In the genomic region with DNA sequence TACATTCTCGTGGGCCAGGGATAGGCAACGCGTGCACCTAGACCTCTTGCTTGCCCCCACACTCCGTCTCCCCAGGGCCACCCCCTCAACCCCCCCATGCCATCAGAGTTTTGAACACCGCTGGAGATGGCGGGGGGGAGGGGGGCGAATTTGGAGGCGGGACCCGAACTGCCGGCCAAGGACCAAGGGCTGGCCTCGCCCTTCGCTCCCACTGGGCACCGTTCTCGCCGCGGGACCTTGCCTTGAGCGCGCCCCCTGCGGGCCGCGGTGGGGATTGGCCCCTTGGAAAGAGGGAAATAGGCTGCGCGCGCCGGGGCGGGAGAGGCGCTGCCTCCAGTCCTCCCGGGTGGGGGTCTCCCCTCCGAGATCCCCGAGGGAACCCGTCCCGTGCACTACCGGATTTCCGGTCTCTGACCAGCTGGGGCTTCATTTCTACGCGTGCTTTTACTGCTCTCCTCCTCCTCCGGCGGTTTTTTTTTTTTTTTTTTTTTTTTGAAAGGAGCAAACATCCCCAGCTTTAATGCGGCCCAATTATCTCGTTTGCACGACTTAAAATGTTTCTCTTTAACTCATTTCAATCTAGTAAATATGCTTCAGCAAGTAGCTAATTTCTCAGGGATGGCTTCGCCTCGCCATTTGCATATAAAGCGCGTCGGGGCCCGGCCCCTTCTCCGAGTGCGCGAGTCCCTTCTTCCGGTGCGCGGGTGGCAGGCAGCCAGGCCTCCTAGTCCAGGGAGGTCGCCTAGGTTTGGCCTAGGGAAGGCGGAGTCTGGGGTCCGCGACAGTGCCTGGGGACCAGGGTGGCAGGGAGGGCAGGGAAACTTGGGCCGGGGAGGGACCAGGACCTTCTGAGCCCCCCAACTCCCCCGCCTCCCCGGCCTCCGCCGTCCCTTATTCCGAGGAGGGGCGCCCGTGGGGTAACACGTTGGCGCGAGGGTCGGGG, we compare ENCODE assay signal across 8 cellular contexts. TPM values are rescaled to one million over a fixed set of nuclear protein-coding genes. Genes with fewer than 3 reads are reported as not detected.
DNase-seq lines count a peak whose midpoint lies in the region; ATAC-seq, FAIRE-seq and TF ChIP-seq lines count a peak whose summit lies in the region.

No MANE protein-coding gene starts in this region.

- DNase-seq in ACHN (peak; percentile 90), NCI-H526 treated with DMSO at 0.1 percent for 48 hours (lab: John Stamatoyannopoulos, UW) (peak; percentile 45), K562 (ENCODE audit: extremely low read depth in 1 of 4, low spot score in 3 of 4) (peak; percentile 72 to 78 (median 74)), globus pallidus (ENCODE audit: low spot score) (no peak), urothelium cell line (ENCODE audit: low spot score) (no peak)

- TF ChIP-seq CTCF in GM12873 (IDR thresholded peaks at IDR 0.05; ENCODE audit: insufficient read depth, low read depth, low read length, missing control alignments): peak; percentile 61
- TF ChIP-seq CTCF in K562 (IDR thresholded peaks at IDR 0.05 in 2 of 3, conservative IDR thresholded peaks at IDR 0.05 in 1 of 3; ENCODE audit: insufficient read depth in 2 of 3, low read depth in 1 of 3, low read length in 3 of 3): peak; percentile 48 to 86 (median 71); a peak in 5 of 6 replicates

- ATAC-seq in K562: peak; percentile 94

- H2AFZ ChIP-seq in K562 (ENCODE audit: low read depth, low read length): peak overlapping the region; percentile 60

- no peaks in the 10 kb centered on the region for H3K36me3 ChIP-seq in K562 (ENCODE audit: control insufficient read depth, insufficient read depth, low read length)

- BruUV-seq in K562 (replicated peaks; lab: Mats Ljungman, UMichigan): no TSS peak

- intact Hi-C loops in K562 (cut with micrococcal nuclease): no loop called here

- FAIRE-seq in K562 (lab: Jason Lieb, UNC) (peak; percentile 19), urothelium cell line (lab: Jason Lieb, UNC) (no peak)

- TF ChIP-seq RAD21 in K562 (CRISPR knock-in tag; conservative IDR thresholded peaks at IDR 0.05 in 1 of 2, IDR thresholded peaks at IDR 0.05 in 1 of 2): peak in 1 of 2 experiments; percentile 43; a peak in 2 of 4 replicates

- H3K9me1 ChIP-seq in K562 (ENCODE audit: control insufficient read depth, insufficient read depth, low read length): no peaks in the 10 kb centered on the region

- no peaks in the 10 kb centered on the region for H3K79me2 ChIP-seq in K562 (ENCODE audit: control insufficient read depth, insufficient read depth, low read length)

- no peaks in the 10 kb centered on the region for H3K9me3 ChIP-seq in K562 (replicated peaks; ENCODE audit: control insufficient read depth, insufficient read depth, low read depth, low read length)
- no peaks in the 10 kb centered on the region for H3K9me3 ChIP-seq in iPS-18c (ENCODE audit: control insufficient read depth, insufficient read depth, low read length)

- no peak for TF ChIP-seq POLR2A in K562 (conservative IDR thresholded peaks at IDR 0.05)

- in situ Hi-C loops in ACHN (cut with HindIII; ENCODE audit: low pct_ligation_motif_present, low pct_unique_long_range_greater_than_20kb, low sequenced_read_pairs) (loop anchor here (25.0 kb wide), 1 partner anchor 391 kb away; no protein-coding TSS in a partner anchor), K562 (cut with MboI) (loop anchor here (5.0 kb wide), 1 partner anchor 401 kb away; no protein-coding TSS in a partner anchor)

- CTCF ChIA-PET in K562 (lab: Yijun Ruan, JAX; ENCODE audit: low intra/inter-chr PET ratio): interaction anchor here (0.5 to 1.8 kb wide), 4 partner anchors 282 to 412 kb away, joined by 3 to 8 read pairs (median 4); no protein-coding TSS in a partner anchor

- POLR2A ChIA-PET in K562 (lab: Yijun Ruan, JAX): no interaction called here

- no peak overlapping the region for H3K27ac ChIP-seq in K562 (ENCODE audit: extremely low read depth, low read depth, low read length)
- H3K27ac ChIP-seq in skin epidermis: no peak overlapping the region

- H3K9ac ChIP-seq in K562 (ENCODE audit: insufficient read depth in 1 of 2, low read depth in 2 of 2, low read length in 2 of 2): peak overlapping the region in 1 of 2 experiments; percentile 81; a peak in 2 of 4 replicates

- peak overlapping the region; percentile 25 for H3K4me3 ChIP-seq in K562
- H3K4me3 ChIP-seq in iPS-18c (ENCODE audit: insufficient read depth, low read depth, low read length): peak overlapping the region; percentile 47; the same call in 1 of the 2 replicates
- H3K4me3 ChIP-seq in skin epidermis: peak overlapping the region in 6 of 7 experiments; percentile 4 to 18 (median 12)

- 16% methylated on average over 5 of the region's 69 CpGs for WGBS in K562 (ENCODE audit: insufficient coverage, low coverage, missing lambda C conversion rate)

- H3K4me1 ChIP-seq in K562 (replicated peaks in 1 of 2; ENCODE audit: control insufficient read depth in 2 of 2, insufficient read depth in 2 of 2, low read length in 2 of 2): peaks cover 2 to 20% of the 10 kb centered on the region in 2 experiments; a peak in 4 of 5 replicates

- no peaks in the 10 kb centered on the region for H4K20me1 ChIP-seq in K562 (replicated peaks; ENCODE audit: control insufficient read depth, insufficient read depth, low read length)

- H3K4me2 ChIP-seq in K562 (ENCODE audit: insufficient read depth, low read length): peak overlapping the region; percentile 69

- H3K27me3 ChIP-seq in K562 (ENCODE audit: control insufficient read depth in 2 of 2, insufficient read depth in 2 of 2, low read length in 2 of 2): no peaks in the 10 kb centered on the region

- no peak for TF ChIP-seq EP300 in K562 (IDR thresholded peaks at IDR 0.05; ENCODE audit: low read length)

TF ChIP-seq in K562, 482 proteins besides CTCF, POLR2A, EP300 and RAD21 (continues in another document):
- TF ChIP-seq SMARCA4 (IDR thresholded peaks at IDR 0.05) (no peak), NR2F6 (CRISPR knock-in tag; IDR thresholded peaks at IDR 0.05) (no peak), CTBP1 (IDR thresholded peaks at IDR 0.05; ENCODE audit: borderline replicate concordance) (0 out of 2 replicates have a peak, but pooled peaks have one; percentile 9), ZC3H8 (IDR thresholded peaks at IDR 0.05) (no peak), SMC3 (conservative IDR thresholded peaks at IDR 0.05; ENCODE audit: insufficient read depth, low read depth, low read length) (peak; percentile 60), SIN3A (IDR thresholded peaks at IDR 0.05; ENCODE audit: borderline replicate concordance in 2 of 2, control insufficient read depth in 1 of 2, low read depth in 2 of 2, low read length in 2 of 2) (no peak), C11orf30 (IDR thresholded peaks at IDR 0.05; ENCODE audit: low read depth) (no peak)
- TF ChIP-seq, protein P1, sequence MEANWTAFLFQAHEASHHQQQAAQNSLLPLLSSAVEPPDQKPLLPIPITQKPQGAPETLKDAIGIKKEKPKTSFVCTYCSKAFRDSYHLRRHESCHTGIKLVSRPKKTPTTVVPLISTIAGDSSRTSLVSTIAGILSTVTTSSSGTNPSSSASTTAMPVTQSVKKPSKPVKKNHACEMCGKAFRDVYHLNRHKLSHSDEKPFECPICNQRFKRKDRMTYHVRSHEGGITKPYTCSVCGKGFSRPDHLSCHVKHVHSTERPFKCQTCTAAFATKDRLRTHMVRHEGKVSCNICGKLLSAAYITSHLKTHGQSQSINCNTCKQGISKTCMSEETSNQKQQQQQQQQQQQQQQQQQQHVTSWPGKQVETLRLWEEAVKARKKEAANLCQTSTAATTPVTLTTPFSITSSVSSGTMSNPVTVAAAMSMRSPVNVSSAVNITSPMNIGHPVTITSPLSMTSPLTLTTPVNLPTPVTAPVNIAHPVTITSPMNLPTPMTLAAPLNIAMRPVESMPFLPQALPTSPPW (CRISPR knock-in tag; IDR thresholded peaks at IDR 0.05): peak; percentile 41; the same call in 1 of the 2 replicates
- TF ChIP-seq, protein P2, sequence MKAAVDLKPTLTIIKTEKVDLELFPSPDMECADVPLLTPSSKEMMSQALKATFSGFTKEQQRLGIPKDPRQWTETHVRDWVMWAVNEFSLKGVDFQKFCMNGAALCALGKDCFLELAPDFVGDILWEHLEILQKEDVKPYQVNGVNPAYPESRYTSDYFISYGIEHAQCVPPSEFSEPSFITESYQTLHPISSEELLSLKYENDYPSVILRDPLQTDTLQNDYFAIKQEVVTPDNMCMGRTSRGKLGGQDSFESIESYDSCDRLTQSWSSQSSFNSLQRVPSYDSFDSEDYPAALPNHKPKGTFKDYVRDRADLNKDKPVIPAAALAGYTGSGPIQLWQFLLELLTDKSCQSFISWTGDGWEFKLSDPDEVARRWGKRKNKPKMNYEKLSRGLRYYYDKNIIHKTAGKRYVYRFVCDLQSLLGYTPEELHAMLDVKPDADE (conservative IDR thresholded peaks at IDR 0.05; ENCODE audit: control insufficient read depth, low read depth, low read length): no peak

RNA-seq across cellular contexts. Expression of a gene that starts 10.1 kb away (rescaled TPM):
- 0.60 TPM in 1 of 2 replicates, not detected in the other for total RNA-seq in K562 (2011; cell fraction: chromatin; rRNA removed; ENCODE audit: low replicate concordance)
- total RNA-seq in K562 (2011; cell fraction: nucleolus; rRNA removed): 0.26 and 0.67 TPM in 2 replicates
- total RNA-seq in K562 (2011; cell fraction: nucleoplasm; rRNA removed): 0.29 and 0.69 TPM in 2 replicates
- total RNA-seq in K562 (2014; rRNA removed) (0.33 and 0.50 TPM in 2 replicates), K562 (2014; rRNA removed; fragmentation: Illumina TruSeq; extraction: Trizol) (0.25 TPM in 1 of 2 replicates, not detected in the other), K562 (2015; rRNA removed; fragmentation: Illumina TruSeq; extraction: Trizol) (0.36 and 0.49 TPM in 2 replicates), K562 (2021) (0.53 and 0.54 TPM in 2 replicates)
- polyA plus RNA-seq in K562 (2011; rRNA removed) (0.20 TPM in 1 of 2 replicates, not detected in the other), K562 (2014; fragmentation: Illumina TruSeq; extraction: Trizol) (0.16 and 0.19 TPM in 2 replicates), K562 (2014; fragmentation: Nextera tagmentation; extraction: Ambion mirVana) (under 1 TPM in 1 of 2 experiments, not detected in 1; 0.03 TPM), K562 (2014; rRNA removed) (0.28 and 0.47 TPM in 2 replicates)
- polyA plus RNA-seq in K562 (2011; cell fraction: cytosol; rRNA removed): 0.04 and 0.67 TPM in 2 replicates
- 0.10 and 0.46 TPM in 2 replicates for polyA plus RNA-seq in K562 (2011; cell fraction: nucleus; rRNA removed)
- 0.25 and 0.40 TPM in 2 replicates for polyA plus RNA-seq in K562 (2012)
- polyA minus RNA-seq in K562 (2011; rRNA and poly(A)+ RNA removed): 0.18 TPM in 1 of 2 replicates, not detected in the other
- polyA minus RNA-seq in K562 (2011; cell fraction: cytosol; rRNA and poly(A)+ RNA removed): not detected in 2 replicates
- polyA minus RNA-seq in K562 (2011; cell fraction: nucleus; rRNA and poly(A)+ RNA removed): 0.22 and 1.1 TPM in 2 replicates

Comparison
In these comparisons a context has a peak if more than half of its experiments do, and no peak if none do; other contexts are left out.
1. DNase-seq: peak in ACHN (single experiment), NCI-H526 treated with DMSO at 0.1 percent for 48 hours (single experiment) and K562 (4 of 4); none in globus pallidus (single experiment) and urothelium cell line (single experiment).
2. Peak in every context shown above with its lines, with median percentiles within 50 percentile points of each other: H3K4me3 ChIP-seq.